9 cellular contexts compared by ENCODE assay signal in genomic region chr21:31117046-31117916, GRCh38.
DNase-seq lines count a peak whose midpoint lies in the region; ATAC-seq lines count a peak whose summit lies in the region.
"Had no signal": no experiment of that assay in that cellular context is flagged by ENCODE, and none has a peak within 500 bp of the region (broad histone marks: within the 10 kb centered on the region; RNA-seq: fewer than 3 reads in every experiment).

No MANE protein-coding gene starts in this region.

- 55 to 57% methylated on average over 9 of the region's 9 CpGs for WGBS in GM23248 (ENCODE audit: low coverage in 1 of 2, low lambda C conversion rate in 2 of 2, missing lambda C conversion rate in 2 of 2), 2 experiments

- H3K9ac ChIP-seq in GM23248: no peak overlapping the region

- DNase-seq in GM23248 (peak; percentile 95), T1000 (lab: John Stamatoyannopoulos, UW) (peak; percentile 32), foreskin melanocyte (peak; percentile 47), T-helper 17 cell (no peak)
- no peak for DNase-seq in central memory CD4-positive, alpha-beta T cell
- DNase-seq: activated CD8-positive, alpha-beta memory T cell treated with anti-CD3 and anti-CD28 coated beads, Interleukin-2, amount 10 ng/mL, durations not matched to agents 7 days and 5 days had no signal

- peaks cover 11% of the 10 kb centered on the region for H3K4me1 Mint-ChIP-seq in T-helper 17 cell

- H4K20me1 ChIP-seq in GM23248 (ENCODE audit: insufficient read depth): no peaks in the 10 kb centered on the region

- H3K4me3 ChIP-seq in ACC112 (ENCODE audit: low read depth, low read length) (no peak overlapping the region), GM23248 (no peak overlapping the region)

- H3K9me3 ChIP-seq in GM23248 (ENCODE audit: low read depth) (no peaks in the 10 kb centered on the region), T-helper 17 cell (ENCODE audit: control insufficient read depth, low read length, poor library complexity, severe bottlenecking) (no peaks in the 10 kb centered on the region)

- in situ Hi-C loops in GM23248 (cut with MboI): loop anchor here (10.0 kb wide), 1 partner anchor 488 kb away; no protein-coding TSS in a partner anchor

- no peak overlapping the region for H3K27ac Mint-ChIP-seq in T-helper 17 cell
- H3K27ac Mint-ChIP-seq: activated CD8-positive, alpha-beta memory T cell treated with anti-CD3 and anti-CD28 coated beads, Interleukin-2, amount 10 ng/mL, durations not matched to agents 7 days and 5 days had no signal

- peak overlapping the region; percentile 55 for H3K4me2 ChIP-seq in GM23248 (ENCODE audit: unreplicated experiment)

- no peak for ATAC-seq in T-helper 17 cell
- ATAC-seq in GM18870 (IDR thresholded peaks at IDR 0.05; ENCODE audit: unreplicated experiment): no peak
- ATAC-seq in GM21528 (IDR thresholded peaks at IDR 0.05; ENCODE audit: low FRiP score, unreplicated experiment): no peak
- ATAC-seq: activated CD8-positive, alpha-beta memory T cell treated with anti-CD3 and anti-CD28 coated beads, Interleukin-2, amount 10 ng/mL, durations not matched to agents 7 days and 5 days had no signal

- peaks cover 8% of the 10 kb centered on the region for H3K36me3 Mint-ChIP-seq in T-helper 17 cell (ENCODE audit: low read depth)

- H3K36me3 ChIP-seq in ACC112 (ENCODE audit: insufficient read depth, low read length) (no peaks in the 10 kb centered on the region), GM23248 (ENCODE audit: low read depth) (no peaks in the 10 kb centered on the region)

- no peaks in the 10 kb centered on the region for H3K9me2 ChIP-seq in GM23248 (ENCODE audit: insufficient read depth)

- H3F3A ChIP-seq in GM23248 (ENCODE audit: insufficient read depth): peaks cover 13% of the 10 kb centered on the region; the same call in 1 of the 2 replicates

- H3K27me3 ChIP-seq in ACC112 (ENCODE audit: insufficient read depth, low read length): no peaks in the 10 kb centered on the region
- H3K27me3 ChIP-seq in GM23248 (replicated peaks; ENCODE audit: insufficient read depth): no peaks in the 10 kb centered on the region

- H2AFZ ChIP-seq in ACC112 (ENCODE audit: low read length, unreplicated experiment): peak overlapping the region; percentile 55
- H2AFZ ChIP-seq in GM23248: peak overlapping the region; percentile 58

- no peak overlapping the region for H3K4me3 Mint-ChIP-seq in T-helper 17 cell
- H3K4me3 Mint-ChIP-seq: activated CD8-positive, alpha-beta memory T cell treated with anti-CD3 and anti-CD28 coated beads, Interleukin-2, amount 10 ng/mL, durations not matched to agents 7 days and 5 days had no signal

- H3K4me1 ChIP-seq in ACC112 (ENCODE audit: control insufficient read depth, insufficient read depth, low read length, unreplicated experiment) (peaks cover 10% of the 10 kb centered on the region), GM23248 (ENCODE audit: insufficient read depth) (peaks cover 12% of the 10 kb centered on the region)

- H3K27ac ChIP-seq in ACC112 (ENCODE audit: low read depth, low read length) (peak overlapping the region; percentile 33), GM23248 (peak overlapping the region; percentile 38; the same call in 1 of the 2 replicates)

- H3K79me2 ChIP-seq in ACC112 (ENCODE audit: control insufficient read depth, insufficient read depth, low read length, unreplicated experiment): no peaks in the 10 kb centered on the region
- no peaks in the 10 kb centered on the region for H3K79me2 ChIP-seq in GM23248 (ENCODE audit: insufficient read depth)

- H3K27me3 Mint-ChIP-seq in T-helper 17 cell: no peaks in the 10 kb centered on the region

Comparison
In these comparisons a context has a peak if more than half of its experiments do, and no peak if none do; other contexts are left out.
1. DNase-seq: peak in GM23248 (single experiment), T1000 (single experiment) and foreskin melanocyte (single experiment); none in T-helper 17 cell (0 of 3) and central memory CD4-positive, alpha-beta T cell (single experiment).